Comparison of ENCODE assay signal across 8 cellular contexts in the genomic region with DNA sequence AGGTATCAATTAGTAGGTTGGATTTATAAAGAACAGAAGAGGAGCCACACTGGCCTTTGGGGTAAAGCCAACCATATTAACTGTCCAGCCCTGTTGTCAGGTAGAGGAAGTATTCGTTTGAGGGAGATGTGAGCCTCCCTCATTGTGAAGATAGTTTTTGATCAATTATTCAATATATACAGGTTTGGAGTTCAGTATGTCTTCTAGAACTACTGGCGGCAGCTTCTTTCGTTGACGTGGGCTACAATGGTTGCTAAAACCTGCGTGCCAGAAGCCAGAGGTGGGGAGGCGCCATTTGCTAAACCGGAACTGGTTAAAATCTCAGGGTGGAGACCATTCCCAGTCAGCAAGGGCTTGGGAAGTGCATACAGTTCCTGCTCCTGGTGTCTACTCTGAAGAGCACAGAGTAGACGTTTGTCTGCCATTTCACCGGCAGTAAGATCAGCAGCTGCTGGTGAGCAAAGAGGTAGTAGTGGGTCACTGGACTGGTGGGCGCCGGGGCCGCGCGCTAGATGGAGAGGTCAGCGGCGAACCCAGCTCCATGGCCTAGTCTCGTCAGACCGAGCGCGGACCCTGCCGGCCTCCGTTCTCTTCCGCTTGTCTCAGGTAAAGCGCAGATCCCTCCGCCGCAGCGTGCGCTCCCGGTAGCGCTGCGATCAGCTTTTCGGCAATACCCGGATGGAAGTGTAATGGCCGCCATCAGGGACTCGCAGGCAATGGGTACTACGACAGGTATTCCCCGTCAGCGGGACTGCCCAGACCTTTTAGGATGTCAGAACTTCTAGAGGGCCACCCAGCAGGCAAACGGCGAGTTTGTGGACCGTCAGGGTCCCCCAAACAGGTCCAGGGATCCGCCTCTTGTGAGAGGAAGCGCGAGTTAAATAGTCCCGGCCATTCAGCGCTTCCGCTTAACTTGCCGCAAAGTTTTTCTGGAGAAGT. TPM values are rescaled to one million over a fixed set of nuclear protein-coding genes. Genes with fewer than 3 reads are reported as not detected.
DNase-seq lines count a peak whose midpoint lies in the region; ATAC-seq and TF ChIP-seq lines count a peak whose summit lies in the region.

A gene with protein sequence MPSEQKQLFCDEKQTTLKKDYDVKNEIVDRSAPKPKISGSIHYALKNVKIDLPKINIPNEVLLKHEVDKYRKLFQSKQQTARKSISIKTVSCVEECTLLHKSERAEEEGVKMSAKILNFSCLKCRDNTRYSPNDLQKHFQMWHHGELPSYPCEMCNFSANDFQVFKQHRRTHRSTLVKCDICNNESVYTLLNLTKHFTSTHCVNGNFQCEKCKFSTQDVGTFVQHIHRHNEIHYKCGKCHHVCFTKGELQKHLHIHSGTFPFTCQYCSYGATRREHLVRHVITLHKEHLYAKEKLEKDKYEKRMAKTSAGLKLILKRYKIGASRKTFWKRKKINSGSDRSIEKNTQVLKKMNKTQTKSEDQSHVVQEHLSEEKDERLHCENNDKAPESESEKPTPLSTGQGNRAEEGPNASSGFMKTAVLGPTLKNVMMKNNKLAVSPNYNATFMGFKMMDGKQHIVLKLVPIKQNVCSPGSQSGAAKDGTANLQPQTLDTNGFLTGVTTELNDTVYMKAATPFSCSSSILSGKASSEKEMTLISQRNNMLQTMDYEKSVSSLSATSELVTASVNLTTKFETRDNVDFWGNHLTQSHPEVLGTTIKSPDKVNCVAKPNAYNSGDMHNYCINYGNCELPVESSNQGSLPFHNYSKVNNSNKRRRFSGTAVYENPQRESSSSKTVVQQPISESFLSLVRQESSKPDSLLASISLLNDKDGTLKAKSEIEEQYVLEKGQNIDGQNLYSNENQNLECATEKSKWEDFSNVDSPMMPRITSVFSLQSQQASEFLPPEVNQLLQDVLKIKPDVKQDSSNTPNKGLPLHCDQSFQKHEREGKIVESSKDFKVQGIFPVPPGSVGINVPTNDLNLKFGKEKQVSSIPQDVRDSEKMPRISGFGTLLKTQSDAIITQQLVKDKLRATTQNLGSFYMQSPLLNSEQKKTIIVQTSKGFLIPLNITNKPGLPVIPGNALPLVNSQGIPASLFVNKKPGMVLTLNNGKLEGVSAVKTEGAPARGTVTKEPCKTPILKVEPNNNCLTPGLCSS (N-terminal part only) (plus strand): TSS at position 911 of the 939 bp plus-strand sequence. CDS start 26,026 bp downstream, outside the sequence.

- TF ChIP-seq CTCF in AG04450 (IDR thresholded peaks at IDR 0.05; ENCODE audit: low read depth, low read length) (no peak), activated B cell treated with CpG ODN at 0.5 μM for 24 hours (IDR thresholded peaks at IDR 0.05) (no peak), cardiac fibroblast (IDR thresholded peaks at IDR 0.05; ENCODE audit: low read depth, low read length) (no peak), spleen (IDR thresholded peaks at IDR 0.05 in 8 of 11, conservative IDR thresholded peaks at IDR 0.05 in 3 of 11) (peak in 3 of 11 experiments; percentile 10 to 19 (median 16))

- peak within 1 kb of the TSS; percentile 100 for H3K27ac Mint-ChIP-seq in activated B cell treated with CpG ODN at 0.5 μM for 24 hours

- POLR2A ChIA-PET in AG04450 (lab: Yijun Ruan, JAX) (interaction anchor here (0.6 to 2.1 kb wide), 10 partner anchors 10 to 384 kb away, joined by 3 to 56 read pairs (median 5); a partner anchor contains a TSS), activated B cell treated with CpG ODN at 0.5 μM for 24 hours (lab: Charles Lee) (interaction anchor here (0.6 to 2.4 kb wide), 37 partner anchors 8 to 1607 kb away, joined by 3 to 356 read pairs (median 3); a partner anchor contains a TSS)

- DNase-seq in AG04450 (ENCODE audit: low read depth, low spot score) (peak; percentile 97), NCI-H2196 treated with DMSO at 0.1 percent for 48 hours (lab: John Stamatoyannopoulos, UW; ENCODE audit: unreplicated experiment) (peak; percentile 71), activated B cell treated with CpG ODN at 0.5 μM for 24 hours (peak; percentile 87), cardiac fibroblast (ENCODE audit: low read depth in 2 of 2) (peak; percentile 99), inferior parietal cortex (ENCODE audit: extremely low spot score) (peak; percentile 93), spleen (peak; percentile 97)

- peaks cover 0 to 22% (median 14%) of the 10 kb centered on the region in 6 donors for H3K36me3 ChIP-seq in spleen

- H3K27me3 Mint-ChIP-seq in activated B cell treated with CpG ODN at 0.5 μM for 24 hours: peaks cover 24% of the 10 kb centered on the region

- H3K27me3 ChIP-seq in AG04450 (ENCODE audit: control insufficient read depth, insufficient read depth, low read length) (no peaks in the 10 kb centered on the region), spleen (replicated peaks in 1 of 7) (peaks cover 0 to 41% (median 14%) of the 10 kb centered on the region in 7 donors)

- peaks cover 6 to 24% (median 20%) of the 10 kb centered on the region in 6 donors for H3K4me1 ChIP-seq in spleen

- H3K9me3 ChIP-seq in AG04450 (ENCODE audit: control insufficient read depth, insufficient read depth, low read length) (no peaks in the 10 kb centered on the region), spleen (peaks cover 0 to 9% (median 2%) of the 10 kb centered on the region in 8 donors)

- H3K27ac ChIP-seq in AG04450 (ENCODE audit: low read depth, low read length): peak within 1 kb of the TSS; percentile 98
- H3K27ac ChIP-seq in spleen: peak within 1 kb of the TSS; percentile 95 to 100 (median 98)

- WGBS in spleen, 5 donors: 10 to 11% (median 11%) methylated on average over 42 to 48 of the region's 48 CpGs

- peaks cover 4% of the 10 kb centered on the region for H3K9me3 Mint-ChIP-seq in activated B cell treated with CpG ODN at 0.5 μM for 24 hours

- H3K4me1 Mint-ChIP-seq in activated B cell treated with CpG ODN at 0.5 μM for 24 hours: peaks cover 21% of the 10 kb centered on the region

- CTCF ChIA-PET in AG04450 (lab: Charles Lee) (interaction anchor here (0.6 to 1.6 kb wide), 7 partner anchors 42 to 436 kb away, joined by 3 to 7 read pairs (median 4); a partner anchor contains a TSS), activated B cell treated with CpG ODN at 0.5 μM for 24 hours (lab: Charles Lee) (interaction anchor here (0.7 to 2.0 kb wide), 5 partner anchors 11 to 173 kb away, joined by 3 to 16 read pairs (median 3); no protein-coding TSS in a partner anchor)

- peaks cover 31% of the 10 kb centered on the region for H3K36me3 Mint-ChIP-seq in activated B cell treated with CpG ODN at 0.5 μM for 24 hours (ENCODE audit: low read depth)

- peak within 1 kb of the TSS; percentile 97 for H3K4me3 Mint-ChIP-seq in activated B cell treated with CpG ODN at 0.5 μM for 24 hours

- peak within 1 kb of the TSS; percentile 80 for H3K4me3 ChIP-seq in AG04450 (ENCODE audit: low read depth, low read length)
- peak within 1 kb of the TSS; percentile 71 to 73 for H3K4me3 ChIP-seq in cardiac fibroblast (replicated peaks in 1 of 2; ENCODE audit: low read depth in 2 of 2, low read length in 2 of 2)
- H3K4me3 ChIP-seq in spleen: peak within 1 kb of the TSS; percentile 43 to 83 (median 68)

- ATAC-seq in GM18873 (IDR thresholded peaks at IDR 0.05; ENCODE audit: low FRiP score, unreplicated experiment) (peak; percentile 67), HG03135 (IDR thresholded peaks at IDR 0.05; ENCODE audit: unreplicated experiment) (peak; percentile 76), activated B cell treated with CpG ODN at 0.5 μM for 24 hours (ENCODE audit: low read depth) (peak; percentile 86)

- intact Hi-C loops in activated B cell treated with CpG ODN at 0.5 μM for 24 hours (cut with micrococcal nuclease) (loop anchor here (1.0 to 10.0 kb wide), 7 partner anchors 39 to 473 kb away; a partner anchor contains a TSS), spleen (cut with DNase I; ENCODE audit: low total_unique reads) (loop anchor here (5.0 kb wide), 1 partner anchor 37 kb away; no protein-coding TSS in a partner anchor)

- peak in 1 of 3 donors; percentile 59 for TF ChIP-seq POLR2A in spleen (IDR thresholded peaks at IDR 0.05)

RNA-seq across cellular contexts. Expression of the gene that starts here (rescaled TPM):
- polyA plus RNA-seq in AG04450 (2011; rRNA removed) (5.7 and 9.1 TPM in 2 replicates), spleen (1 to 10 TPM; 5.1 to 6.6 (median 6.4) TPM)
- polyA minus RNA-seq in AG04450 (2011; rRNA and poly(A)+ RNA removed): 4.7 and 9.9 TPM in 2 replicates
- total RNA-seq in activated B cell treated with CpG ODN at 0.5 μM for 24 hours (23.8 and 28.7 TPM in 2 replicates), spleen (10 to 100 TPM; 22.0 to 45.7 (median 34.0) TPM)

Comparison
In these comparisons a context has a peak if more than half of its experiments do, and no peak if none do; other contexts are left out.
1. Peak in every context shown above with its lines: DNase-seq, ATAC-seq, H3K4me3 ChIP-seq and H3K27ac ChIP-seq.